ENCODE assay signal across 19 cellular contexts in genomic region chr22:48499456-48500425, GRCh38.
DNase-seq lines count a peak whose midpoint lies in the region; ATAC-seq, FAIRE-seq and TF ChIP-seq lines count a peak whose summit lies in the region.
"Had no signal": no experiment of that assay in that cellular context is flagged by ENCODE, and none has a peak within 500 bp of the region (broad histone marks: within the 10 kb centered on the region; RNA-seq: fewer than 3 reads in every experiment).

No MANE protein-coding gene starts in this region.

- H3K36me3 ChIP-seq in kidney (ENCODE audit: control insufficient read depth in 1 of 2, insufficient read depth in 2 of 2, low read length in 2 of 2): no peaks in the 10 kb centered on the region
- H3K36me3 ChIP-seq: SJCRH30 had no signal

- no CpG with 5 or more reads among the region's 26 CpGs for WGBS in H9 (ENCODE audit: extremely low coverage, insufficient read length, low lambda C conversion rate)

- H3K4me3 ChIP-seq in kidney (ENCODE audit: low read length in 2 of 2): no peak overlapping the region
- H3K4me3 ChIP-seq: SJCRH30 had no signal

- H3K4me1 Mint-ChIP-seq in H9 (peaks cover 21 to 53% of the 10 kb centered on the region in 2 experiments), WTC11 (peaks cover 37% of the 10 kb centered on the region)
- H3K4me1 Mint-ChIP-seq: CD14-positive monocyte had no signal

- no peak for FAIRE-seq in kidney (lab: Jason Lieb, UNC)
- peak; percentile 9 for FAIRE-seq in urothelium cell line (lab: Jason Lieb, UNC)
- FAIRE-seq: G401.6 had no signal

- no peaks in the 10 kb centered on the region for H3K23me2 ChIP-seq in H9 (ENCODE audit: insufficient read length, low read depth, low read length, poor library complexity, severe bottlenecking)

- DNase-seq in H9: no peak
- no peak for DNase-seq in WTC11 (ENCODE audit: low spot score)
- DNase-seq in kidney: peak; percentile 50
- DNase-seq in urothelium cell line (ENCODE audit: low spot score): no peak
- no peak for DNase-seq in iPS-NIHi7 (ENCODE audit: extremely low spot score)
- no peak for DNase-seq in NCI-H1436 treated with DMSO at 0.1 percent for 48 hours (lab: John Stamatoyannopoulos, UW)
- DNase-seq: DND-41, KG1, NCI-H1417, NCI-H187 treated with DMSO at 0.1 percent for 48 hours, NCI-H2227 treated with DMSO at 0.1 percent for 48 hours, NCI-H82, PC-3, SJCRH30 had no signal

- CTCF ChIA-PET in WTC11 (lab: Charles Lee): no interaction called here

- H2BK20ac ChIP-seq in H9 (ENCODE audit: low read depth, low read length, poor library complexity, severe bottlenecking): no peak overlapping the region

- H3K79me1 ChIP-seq in H9 (ENCODE audit: insufficient read depth, low read depth, low read length, poor library complexity, severe bottlenecking): no peaks in the 10 kb centered on the region

- H3K27ac Mint-ChIP-seq in H9 (peak overlapping the region; percentile 20 to 59 (median 49); a peak in 2 of 7 replicates), WTC11 (peak overlapping the region; percentile 89; the same call in 1 of the 2 replicates)
- H3K27ac Mint-ChIP-seq: CD14-positive monocyte had no signal

- H3K27ac ChIP-seq in H9 (ENCODE audit: insufficient read length, low read depth, low read length) (no peak overlapping the region), kidney (ENCODE audit: low read depth in 2 of 2, low read length in 2 of 2) (no peak overlapping the region)
- H3K27ac ChIP-seq: RWPE1, SJCRH30 had no signal

- no peak overlapping the region for H2BK12ac ChIP-seq in H9 (ENCODE audit: insufficient read length, low read depth, low read length)

- H3K9me3 Mint-ChIP-seq in H9 (no peaks in the 10 kb centered on the region), WTC11 (no peaks in the 10 kb centered on the region)
- H3K9me3 Mint-ChIP-seq: CD14-positive monocyte had no signal

- H3T11ph ChIP-seq in H9 (ENCODE audit: low read length): no peak overlapping the region

- H3K4me3 Mint-ChIP-seq in H9 (no peak overlapping the region), WTC11 (no peak overlapping the region)
- H3K4me3 Mint-ChIP-seq: CD14-positive monocyte had no signal

- peaks cover 7% of the 10 kb centered on the region; the same call in 1 of the 2 replicates for H3K4me1 ChIP-seq in H9 (ENCODE audit: insufficient read depth, low read length)
- no peaks in the 10 kb centered on the region for H3K4me1 ChIP-seq in kidney (ENCODE audit: control insufficient read depth in 1 of 2, insufficient read depth in 1 of 2, low read depth in 1 of 2, low read length in 2 of 2)
- H3K4me1 ChIP-seq: SJCRH30 had no signal

- H4K20me1 ChIP-seq in H9 (ENCODE audit: control insufficient read depth, insufficient read depth, insufficient read length): no peaks in the 10 kb centered on the region

- H3K27me3 Mint-ChIP-seq in H9 (ENCODE audit: low read depth) (no peaks in the 10 kb centered on the region), WTC11 (ENCODE audit: low read depth) (no peaks in the 10 kb centered on the region)

- H2BK5ac ChIP-seq in H9 (ENCODE audit: insufficient read length, low read length): no peak overlapping the region

- H3K36me3 Mint-ChIP-seq in H9 (ENCODE audit: insufficient read depth in 1 of 3, low read depth in 3 of 3) (peaks cover 0 to 3% (median 0%) of the 10 kb centered on the region in 3 experiments; a peak in 1 of 7 replicates), WTC11 (no peaks in the 10 kb centered on the region)
- H3K36me3 Mint-ChIP-seq: CD14-positive monocyte had no signal

- no peak overlapping the region for H2AK5ac ChIP-seq in H9 (ENCODE audit: insufficient read length, low read length)

- POLR2A ChIA-PET in WTC11 (lab: Charles Lee): no interaction called here

- H3K9ac ChIP-seq in H9 (ENCODE audit: extremely low read depth, insufficient read length, low read length): no peak overlapping the region
- H3K9ac ChIP-seq in kidney (ENCODE audit: low read length in 2 of 2): no peak overlapping the region

- H3K27me3 ChIP-seq in H9 (ENCODE audit: insufficient read depth, low read length): no peaks in the 10 kb centered on the region

- H4K8ac ChIP-seq in H9 (replicated peaks; ENCODE audit: insufficient read length, low read depth, low read length): no peak overlapping the region

- no peak overlapping the region for H3K4me2 ChIP-seq in H9 (ENCODE audit: insufficient read depth, insufficient read length, low read length)

- TF ChIP-seq CTCF in H9 (conservative IDR thresholded peaks at IDR 0.05) (no peak), WTC11 (IDR thresholded peaks at IDR 0.05) (no peak), kidney (IDR thresholded peaks at IDR 0.05; ENCODE audit: borderline replicate concordance, extremely low read depth, insufficient read depth) (no peak)

- H2BK15ac ChIP-seq in H9 (ENCODE audit: low read depth, low read length): no peak overlapping the region

- H2BK120ac ChIP-seq in H9 (ENCODE audit: low read depth, low read length, poor library complexity, severe bottlenecking): no peak overlapping the region

- H2AFZ ChIP-seq in H9 (ENCODE audit: low read length): no peak overlapping the region

- no peak for ATAC-seq in WTC11
- no peak for ATAC-seq in GM21619 (IDR thresholded peaks at IDR 0.05; ENCODE audit: unreplicated experiment)
- ATAC-seq: HCT116, PC-3 had no signal

- H3K56ac ChIP-seq in H9 (ENCODE audit: insufficient read length, low read depth, low read length): no peak overlapping the region

- peaks cover 4% of the 10 kb centered on the region; the same call in 1 of the 2 replicates for H3K79me2 ChIP-seq in H9 (ENCODE audit: insufficient read depth, low read length)

- no peak overlapping the region for H3K23ac ChIP-seq in H9 (ENCODE audit: insufficient read length, low read depth, low read length)

- intact Hi-C loops in kidney (cut with DNase I): no loop called here

- no peaks in the 10 kb centered on the region for H3K9me3 ChIP-seq in H9 (ENCODE audit: control insufficient read depth, low read depth, low read length)
- H3K9me3 ChIP-seq in kidney (ENCODE audit: control insufficient read depth in 1 of 2, low read length in 2 of 2): no peaks in the 10 kb centered on the region
- H3K9me3 ChIP-seq: SJCRH30 had no signal

- H4K91ac ChIP-seq in H9 (ENCODE audit: insufficient read length, low read depth, low read length): no peak overlapping the region

- H4K5ac ChIP-seq in H9 (ENCODE audit: insufficient read length, low read depth, low read length): no peak overlapping the region

- H3K14ac ChIP-seq in H9 (ENCODE audit: insufficient read depth, low read length): peak overlapping the region; percentile 69

- peak overlapping the region; percentile 21 for H3K18ac ChIP-seq in H9 (ENCODE audit: insufficient read length, low read depth, low read length)

- no peak overlapping the region for H3K4ac ChIP-seq in H9 (ENCODE audit: low read depth, low read length)

TF ChIP-seq in WTC11, 78 proteins besides CTCF, POLR2A, EP300 and RAD21 (continues in another document):
- TF ChIP-seq, protein P1, sequence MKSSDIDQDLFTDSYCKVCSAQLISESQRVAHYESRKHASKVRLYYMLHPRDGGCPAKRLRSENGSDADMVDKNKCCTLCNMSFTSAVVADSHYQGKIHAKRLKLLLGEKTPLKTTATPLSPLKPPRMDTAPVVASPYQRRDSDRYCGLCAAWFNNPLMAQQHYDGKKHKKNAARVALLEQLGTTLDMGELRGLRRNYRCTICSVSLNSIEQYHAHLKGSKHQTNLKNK (CRISPR knock-in tag; IDR thresholded peaks at IDR 0.05): no peak
- TF ChIP-seq FOXP1 (CRISPR knock-in tag; IDR thresholded peaks at IDR 0.05; ENCODE audit: borderline replicate concordance): no peak
- TF ChIP-seq, protein P2, sequence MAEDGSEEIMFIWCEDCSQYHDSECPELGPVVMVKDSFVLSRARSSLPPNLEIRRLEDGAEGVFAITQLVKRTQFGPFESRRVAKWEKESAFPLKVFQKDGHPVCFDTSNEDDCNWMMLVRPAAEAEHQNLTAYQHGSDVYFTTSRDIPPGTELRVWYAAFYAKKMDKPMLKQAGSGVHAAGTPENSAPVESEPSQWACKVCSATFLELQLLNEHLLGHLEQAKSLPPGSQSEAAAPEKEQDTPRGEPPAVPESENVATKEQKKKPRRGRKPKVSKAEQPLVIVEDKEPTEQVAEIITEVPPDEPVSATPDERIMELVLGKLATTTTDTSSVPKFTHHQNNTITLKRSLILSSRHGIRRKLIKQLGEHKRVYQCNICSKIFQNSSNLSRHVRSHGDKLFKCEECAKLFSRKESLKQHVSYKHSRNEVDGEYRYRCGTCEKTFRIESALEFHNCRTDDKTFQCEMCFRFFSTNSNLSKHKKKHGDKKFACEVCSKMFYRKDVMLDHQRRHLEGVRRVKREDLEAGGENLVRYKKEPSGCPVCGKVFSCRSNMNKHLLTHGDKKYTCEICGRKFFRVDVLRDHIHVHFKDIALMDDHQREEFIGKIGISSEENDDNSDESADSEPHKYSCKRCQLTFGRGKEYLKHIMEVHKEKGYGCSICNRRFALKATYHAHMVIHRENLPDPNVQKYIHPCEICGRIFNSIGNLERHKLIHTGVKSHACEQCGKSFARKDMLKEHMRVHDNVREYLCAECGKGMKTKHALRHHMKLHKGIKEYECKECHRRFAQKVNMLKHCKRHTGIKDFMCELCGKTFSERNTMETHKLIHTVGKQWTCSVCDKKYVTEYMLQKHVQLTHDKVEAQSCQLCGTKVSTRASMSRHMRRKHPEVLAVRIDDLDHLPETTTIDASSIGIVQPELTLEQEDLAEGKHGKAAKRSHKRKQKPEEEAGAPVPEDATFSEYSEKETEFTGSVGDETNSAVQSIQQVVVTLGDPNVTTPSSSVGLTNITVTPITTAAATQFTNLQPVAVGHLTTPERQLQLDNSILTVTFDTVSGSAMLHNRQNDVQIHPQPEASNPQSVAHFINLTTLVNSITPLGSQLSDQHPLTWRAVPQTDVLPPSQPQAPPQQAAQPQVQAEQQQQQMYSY (CRISPR knock-in tag; IDR thresholded peaks at IDR 0.05): no peak
- no peak for TF ChIP-seq MXD4 (CRISPR knock-in tag; IDR thresholded peaks at IDR 0.05; ENCODE audit: borderline replicate concordance)
- no peak for TF ChIP-seq RELA (CRISPR knock-in tag; IDR thresholded peaks at IDR 0.05; ENCODE audit: borderline replicate concordance)
- no peak for TF ChIP-seq GRHL2 (CRISPR knock-in tag; IDR thresholded peaks at IDR 0.05; ENCODE audit: insufficient replicate concordance, severe bottlenecking)
- TF ChIP-seq IRF2 (CRISPR knock-in tag; IDR thresholded peaks at IDR 0.05; ENCODE audit: borderline replicate concordance, low read depth): no peak
- TF ChIP-seq ATF1 (CRISPR knock-in tag; IDR thresholded peaks at IDR 0.05): no peak
- TF ChIP-seq ZNF416 (CRISPR knock-in tag; IDR thresholded peaks at IDR 0.05): no peak
- TF ChIP-seq ZNF263 (CRISPR knock-in tag; IDR thresholded peaks at IDR 0.05; ENCODE audit: low read depth): no peak
- no peak for TF ChIP-seq HMGA2 (CRISPR knock-in tag; IDR thresholded peaks at IDR 0.05)
- TF ChIP-seq ZNF232 (CRISPR knock-in tag; IDR thresholded peaks at IDR 0.05): no peak
